Comparison of ENCODE assay signal across 7 cellular contexts in genomic region chr14:103546651-103547454, GRCh38. TPM values are rescaled to one million over a fixed set of nuclear protein-coding genes. Genes with fewer than 3 reads are reported as not detected.
DNase-seq lines count a peak whose midpoint lies in the region; ATAC-seq, FAIRE-seq and TF ChIP-seq lines count a peak whose summit lies in the region.

No MANE protein-coding gene starts in this region.

- H3K9me3 ChIP-seq in WERI-Rb-1 (ENCODE audit: severe bottlenecking), result no peaks in the 10 kb centered on the region
- H3K9me3 ChIP-seq in kidney (ENCODE audit: control insufficient read depth in 1 of 2, low read length in 2 of 2), result no peaks in the 10 kb centered on the region

- H3K27ac Mint-ChIP-seq in brain, result peak overlapping the region; percentile 26 to 89 (median 81)

- H3K4me1 Mint-ChIP-seq in brain, result peaks cover 53% of the 10 kb centered on the region

- TF ChIP-seq CTCF in WERI-Rb-1 (IDR thresholded peaks at IDR 0.05; ENCODE audit: low read depth, low read length) (peak; percentile 89), brain (conservative IDR thresholded peaks at IDR 0.05) (peak; percentile 99 to 100), kidney (IDR thresholded peaks at IDR 0.05; ENCODE audit: borderline replicate concordance, extremely low read depth, insufficient read depth) (peak; percentile 89)

- H3K36me3 Mint-ChIP-seq in brain, result no peaks in the 10 kb centered on the region

- peak; percentile 95 for DNase-seq in NCI-H146 (lab: John Stamatoyannopoulos, UW)
- DNase-seq in WERI-Rb-1, result peak; percentile 83
- DNase-seq in kidney, result peak; percentile 89
- peak; percentile 72 to 77 for DNase-seq in stimulated activated CD4-positive, alpha-beta T cell treated with anti-CD3 and anti-CD28 coated beads, Interleukin-2, amount 100 ng/mL, for 48 hours

- H3K4me3 Mint-ChIP-seq in brain, result no peak overlapping the region

- intact Hi-C loops in kidney (cut with DNase I), result no loop called here

- H3K27ac ChIP-seq in WERI-Rb-1 (no peak overlapping the region), kidney (ENCODE audit: low read depth in 2 of 2, low read length in 2 of 2) (no peak overlapping the region)

- no peaks in the 10 kb centered on the region for H3K9me3 Mint-ChIP-seq in brain

- H3K4me3 ChIP-seq in WERI-Rb-1 (ENCODE audit: low read depth, low read length) (no peak overlapping the region), kidney (ENCODE audit: low read length in 2 of 2) (no peak overlapping the region)

- H3K36me3 ChIP-seq in WERI-Rb-1 (no peaks in the 10 kb centered on the region), kidney (ENCODE audit: control insufficient read depth in 1 of 2, insufficient read depth in 2 of 2, low read length in 2 of 2) (no peaks in the 10 kb centered on the region)

- ATAC-seq in GM18867 (IDR thresholded peaks at IDR 0.05; ENCODE audit: unreplicated experiment), result peak; percentile 57
- no peak for ATAC-seq in GM21723 (IDR thresholded peaks at IDR 0.05; ENCODE audit: unreplicated experiment)

- peaks cover 0 to 19% of the 10 kb centered on the region in 2 donors for H3K4me1 ChIP-seq in kidney (ENCODE audit: control insufficient read depth in 1 of 2, insufficient read depth in 1 of 2, low read depth in 1 of 2, low read length in 2 of 2)

- FAIRE-seq in kidney (lab: Jason Lieb, UNC), result no peak

- no peak overlapping the region for H3K9ac ChIP-seq in kidney (ENCODE audit: low read length in 2 of 2)

- H3K27me3 ChIP-seq in WERI-Rb-1 (ENCODE audit: insufficient read depth, low read depth, severe bottlenecking), result no peaks in the 10 kb centered on the region

- peaks cover 3% of the 10 kb centered on the region for H3K27me3 Mint-ChIP-seq in brain

RNA-seq across cellular contexts. Expression of gene BAG5, which starts 15.6 kb away (rescaled TPM):
- 19.6 TPM for polyA plus RNA-seq in brain (ENCODE audit: insufficient read depth, low read depth, low replicate concordance)
- 64.5 TPM for total RNA-seq in kidney
- 17.1 TPM for polyA plus RNA-seq in kidney (ENCODE audit: insufficient read depth, low read depth, low replicate concordance)

RNA-seq across cellular contexts. Expression of gene COA8, which starts 15.9 kb away (rescaled TPM):
- polyA plus RNA-seq in brain (ENCODE audit: insufficient read depth, low read depth, low replicate concordance), result 83.6 TPM
- 40.7 TPM for total RNA-seq in kidney
- 65.1 TPM for polyA plus RNA-seq in kidney (ENCODE audit: insufficient read depth, low read depth, low replicate concordance)

RNA-seq across cellular contexts. Expression of gene TRMT61A, which starts 17.9 kb away (rescaled TPM):
- polyA plus RNA-seq in brain (ENCODE audit: insufficient read depth, low read depth, low replicate concordance) (17.1 TPM), kidney (ENCODE audit: insufficient read depth, low read depth, low replicate concordance) (11.9 TPM)
- 16.0 TPM for total RNA-seq in kidney

RNA-seq across cellular contexts. Expression of gene CKB, which starts 24.2 kb away (rescaled TPM):
- polyA plus RNA-seq in brain (ENCODE audit: insufficient read depth, low read depth, low replicate concordance) (2,462 TPM), kidney (ENCODE audit: insufficient read depth, low read depth, low replicate concordance) (916 TPM)
- 539 TPM for total RNA-seq in kidney
